In the genomic region with DNA sequence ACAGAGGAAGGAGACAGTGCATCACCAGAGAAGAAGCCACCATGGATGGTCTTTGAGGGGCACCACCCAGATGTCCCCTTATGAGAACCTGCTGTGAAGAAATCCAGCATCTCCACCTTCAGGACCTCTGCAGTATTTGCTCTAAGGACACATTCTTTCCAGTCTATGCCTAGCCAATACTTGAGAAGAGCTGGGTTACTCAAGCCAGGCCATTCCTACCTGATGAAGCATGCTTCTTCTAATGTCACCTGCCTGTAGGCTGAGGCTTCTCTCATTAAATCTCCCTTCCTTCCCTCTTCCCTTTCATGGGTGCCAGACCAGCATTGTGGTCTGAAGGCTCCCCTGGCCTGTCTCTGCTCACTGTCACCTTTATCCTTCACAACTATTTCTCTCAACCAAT, we compare ENCODE assay signal across 35 cellular contexts.
A peak's percentile ranks its signal among the peaks of the same experiment; 100 is the strongest.
DNase-seq lines count a peak whose midpoint lies in the region; ATAC-seq and TF ChIP-seq lines count a peak whose summit lies in the region.
"Had no signal": no experiment of that assay in that cellular context is flagged by ENCODE, and none has a peak within 500 bp of the region (broad histone marks: within the 10 kb centered on the region; RNA-seq: fewer than 3 reads in every experiment).

No MANE protein-coding gene starts in this region.

- TF ChIP-seq CTCF in Peyer's patch (IDR thresholded peaks at IDR 0.05) (no peak), MCF 10A (IDR thresholded peaks at IDR 0.05; ENCODE audit: unreplicated experiment) (no peak)

- H3K27ac ChIP-seq in trophoblast cell (ENCODE audit: low read depth, low read length) (no peak overlapping the region), Peyer's patch (no peak overlapping the region)
- H3K27ac ChIP-seq: 22Rv1; A549; BLaER1; BLaER1 treated with 17β-estradiol and CSF1 and Interleukin-3, amounts not matched to agents 10 nM and 100 nM; C4-2B had no signal

- no peaks in the 10 kb centered on the region for H3K36me3 Mint-ChIP-seq in T-helper 17 cell (ENCODE audit: low read depth)
- no peaks in the 10 kb centered on the region for H3K36me3 Mint-ChIP-seq in MCF 10A (ENCODE audit: insufficient read depth, unreplicated experiment)
- H3K36me3 Mint-ChIP-seq: CD14-positive monocyte; CD4-positive, alpha-beta memory T cell; CD4-positive, CD25-positive, alpha-beta regulatory T cell; CD8-positive, alpha-beta memory T cell; CD8-positive, alpha-beta T cell had no signal

- no peak overlapping the region for H3K9ac ChIP-seq in trophoblast cell (ENCODE audit: low read length)
- H3K9ac ChIP-seq: BLaER1; BLaER1 treated with 17β-estradiol and CSF1 and Interleukin-3, amounts not matched to agents 10 nM and 100 nM had no signal

- no peak overlapping the region for H4K8ac ChIP-seq in trophoblast cell (ENCODE audit: low read depth, low read length)

- no peak overlapping the region for H4K12ac ChIP-seq in trophoblast cell (ENCODE audit: low read depth, low read length)

- H3K79me2 ChIP-seq in trophoblast cell (ENCODE audit: control insufficient read depth, insufficient read depth, low read length, poor library complexity) = no peaks in the 10 kb centered on the region

- CTCF ChIA-PET in MCF 10A (lab: Yijun Ruan, JAX) = no interaction called here

- no peak overlapping the region for H3K18ac ChIP-seq in trophoblast cell (ENCODE audit: low read length)

- H3K79me1 ChIP-seq in trophoblast cell (ENCODE audit: low read length) = no peaks in the 10 kb centered on the region

- H4K91ac ChIP-seq in trophoblast cell (ENCODE audit: low read depth, low read length) = no peak overlapping the region

- peaks cover 47% of the 10 kb centered on the region for H3K9me3 Mint-ChIP-seq in MCF 10A (ENCODE audit: unreplicated experiment)

- H3K4me1 ChIP-seq in trophoblast cell (ENCODE audit: control insufficient read depth in 1 of 2, insufficient read depth in 2 of 2, low read length in 2 of 2) = no peaks in the 10 kb centered on the region
- no peaks in the 10 kb centered on the region for H3K4me1 ChIP-seq in Peyer's patch
- H3K4me1 ChIP-seq: A549; BE2C; BLaER1; BLaER1 treated with 17β-estradiol and CSF1 and Interleukin-3, amounts not matched to agents 10 nM and 100 nM; Caco-2 had no signal

- intact Hi-C loops in MCF 10A (cut with micrococcal nuclease) = no loop called here

- H3K27me3 ChIP-seq in trophoblast cell (ENCODE audit: insufficient read depth, low read length) (no peaks in the 10 kb centered on the region), Peyer's patch (no peaks in the 10 kb centered on the region)
- H3K27me3 ChIP-seq: BE2C; BLaER1; BLaER1 treated with 17β-estradiol and CSF1 and Interleukin-3, amounts not matched to agents 10 nM and 100 nM had no signal

- H3K27ac Mint-ChIP-seq in T-helper 17 cell (no peak overlapping the region), MCF 10A (ENCODE audit: low read depth, unreplicated experiment) (no peak overlapping the region)
- H3K27ac Mint-ChIP-seq: B cell; CD4-positive, alpha-beta memory T cell; CD4-positive, alpha-beta T cell; CD4-positive, CD25-positive, alpha-beta regulatory T cell; CD8-positive, alpha-beta memory T cell; CD8-positive, alpha-beta T cell had no signal

- H2AK5ac ChIP-seq in trophoblast cell (ENCODE audit: low read length) = no peak overlapping the region

- ATAC-seq in T-helper 17 cell = no peak
- ATAC-seq: CD8-positive, alpha-beta T cell had no signal

- H3K4me1 Mint-ChIP-seq in T-helper 17 cell (no peaks in the 10 kb centered on the region), MCF 10A (ENCODE audit: insufficient read depth, unreplicated experiment) (no peaks in the 10 kb centered on the region)
- H3K4me1 Mint-ChIP-seq: B cell; CD14-positive monocyte; CD4-positive, alpha-beta memory T cell; CD4-positive, CD25-positive, alpha-beta regulatory T cell; CD8-positive, alpha-beta memory T cell had no signal

- DNase-seq in M059J (ENCODE audit: low read depth) (peak; percentile 40), T-helper 17 cell (no peak), islet precursor cell (peak; percentile 73), trophoblast cell (peak; percentile 10 to 39), putamen (ENCODE audit: low spot score) (no peak), Peyer's patch (no peak), HPDE6-E6E7 (ENCODE audit: extremely low spot score) (no peak), MCF 10A (ENCODE audit: unreplicated experiment) (no peak)
- DNase-seq: 8988T; ACHN; AML-193; BE2C; C1 segment of cervical spinal cord; Caco-2; Calu3; CD4-positive, alpha-beta memory T cell; CD4-positive, alpha-beta T cell; CD4-positive, CD25-positive, alpha-beta regulatory T cell; CD8-positive, alpha-beta memory T cell; CD8-positive, alpha-beta T cell; COR-L47; DMS 273 treated with DMSO at 0.1 percent for 48 hours; DMS153; DMS53; DMS79; DMS79 treated with DMSO at 0.1 percent for 48 hours; DND-41; EL had no signal

- H3K36me3 ChIP-seq in trophoblast cell (ENCODE audit: control insufficient read depth in 1 of 2, insufficient read depth in 2 of 2, low read length in 2 of 2) (no peaks in the 10 kb centered on the region), Peyer's patch (no peaks in the 10 kb centered on the region)
- H3K36me3 ChIP-seq: BE2C; BLaER1; BLaER1 treated with 17β-estradiol and CSF1 and Interleukin-3, amounts not matched to agents 10 nM and 100 nM had no signal

- BruUV-seq in MCF 10A (replicated peaks; lab: Mats Ljungman, UMichigan) = no TSS peak

- POLR2A ChIA-PET in MCF 10A (lab: Yijun Ruan, JAX) = no interaction called here

- TF ChIP-seq POLR2A in Peyer's patch (IDR thresholded peaks at IDR 0.05) = no peak

- peak overlapping the region; percentile 8 for H3K4me3 Mint-ChIP-seq in T-helper 17 cell
- no peak overlapping the region for H3K4me3 Mint-ChIP-seq in MCF 10A (ENCODE audit: unreplicated experiment)
- H3K4me3 Mint-ChIP-seq: B cell; CD14-positive monocyte; CD4-positive, alpha-beta memory T cell; CD4-positive, alpha-beta T cell; CD4-positive, CD25-positive, alpha-beta regulatory T cell; CD8-positive, alpha-beta memory T cell; CD8-positive, alpha-beta T cell had no signal

- H2BK120ac ChIP-seq in trophoblast cell (ENCODE audit: insufficient read depth, low read length, poor library complexity) = no peak overlapping the region

- no peak overlapping the region for H3K14ac ChIP-seq in trophoblast cell (ENCODE audit: low read length)

- no peak overlapping the region for H3K4me2 ChIP-seq in trophoblast cell (ENCODE audit: low read length)
- H3K4me2 ChIP-seq: A549; BLaER1; BLaER1 treated with 17β-estradiol and CSF1 and Interleukin-3, amounts not matched to agents 10 nM and 100 nM had no signal

- H3K4ac ChIP-seq in trophoblast cell (ENCODE audit: low read depth, low read length) = no peak overlapping the region

- H3K4me3 ChIP-seq in trophoblast cell (ENCODE audit: low read depth, low read length) = no peak overlapping the region
- no peak overlapping the region for H3K4me3 ChIP-seq in Peyer's patch
- H3K4me3 ChIP-seq: A549; BLaER1; BLaER1 treated with 17β-estradiol and CSF1 and Interleukin-3, amounts not matched to agents 10 nM and 100 nM had no signal

- H2BK5ac ChIP-seq in trophoblast cell (ENCODE audit: low read depth, low read length, poor library complexity) = no peak overlapping the region

- H3K27me3 Mint-ChIP-seq in T-helper 17 cell (no peaks in the 10 kb centered on the region), MCF 10A (ENCODE audit: insufficient read depth, unreplicated experiment) (no peaks in the 10 kb centered on the region)
- H3K27me3 Mint-ChIP-seq: B cell; CD4-positive, alpha-beta memory T cell; CD4-positive, alpha-beta T cell; CD4-positive, CD25-positive, alpha-beta regulatory T cell; CD8-positive, alpha-beta memory T cell had no signal

- no peak overlapping the region for H2AFZ ChIP-seq in trophoblast cell (ENCODE audit: insufficient read depth, low read length, poor library complexity)

- H3K23ac ChIP-seq in trophoblast cell (ENCODE audit: low read length) = no peak overlapping the region

- H2BK12ac ChIP-seq in trophoblast cell (ENCODE audit: low read length) = no peak overlapping the region

- H3K9me3 ChIP-seq in T-helper 17 cell (ENCODE audit: control insufficient read depth, low read length, poor library complexity, severe bottlenecking) = no peaks in the 10 kb centered on the region
- H3K9me3 ChIP-seq in trophoblast cell (ENCODE audit: insufficient read depth, low read depth, low read length) = peaks cover 1% of the 10 kb centered on the region
- H3K9me3 ChIP-seq in Peyer's patch = peaks cover 0 to 3% (median 0%) of the 10 kb centered on the region in 4 donors
- H3K9me3 ChIP-seq: A549, BE2C, Caco-2 had no signal

Comparison
In these comparisons a context has a peak if more than half of its experiments do, and no peak if none do; other contexts are left out.
1. DNase-seq: peak in M059J (single experiment), islet precursor cell (single experiment) and trophoblast cell (2 of 2); none in T-helper 17 cell (0 of 3), putamen (single experiment), Peyer's patch (0 of 3), HPDE6-E6E7 (single experiment) and MCF 10A (single experiment).